In genomic region chr6:57190140-57190539, GRCh38 we compare ENCODE assay signal across 9 cellular contexts. TPM values are rescaled to one million over a fixed set of nuclear protein-coding genes. Genes with fewer than 3 reads are reported as not detected.
A peak's percentile ranks its signal among the peaks of the same experiment; 100 is the strongest.
DNase-seq lines count a peak whose midpoint lies in the region; ATAC-seq, FAIRE-seq and TF ChIP-seq lines count a peak whose summit lies in the region.
"Had no signal": no experiment of that assay in that cellular context is flagged by ENCODE, and none has a peak within 500 bp of the region (broad histone marks: within the 10 kb centered on the region; RNA-seq: fewer than 3 reads in every experiment).

No MANE protein-coding gene starts in this region.

- no peak overlapping the region for H3K4me3 Mint-ChIP-seq in CD4-positive, alpha-beta T cell

- no peaks in the 10 kb centered on the region for H3K9me1 ChIP-seq in K562 (ENCODE audit: control insufficient read depth, insufficient read depth, low read length)

- no peak for TF ChIP-seq EP300 in K562 (IDR thresholded peaks at IDR 0.05; ENCODE audit: low read length)

- no peaks in the 10 kb centered on the region for H3K9me3 Mint-ChIP-seq in CD4-positive, alpha-beta T cell
- H3K9me3 Mint-ChIP-seq: activated naive CD4-positive, alpha-beta T cell treated with anti-CD3 and anti-CD28 coated beads, Interleukin-2, amount 50 U/mL, for 72 hours had no signal

- no peak overlapping the region for H2AFZ ChIP-seq in K562 (ENCODE audit: low read depth, low read length)

- no peaks in the 10 kb centered on the region for H4K20me1 ChIP-seq in K562 (replicated peaks; ENCODE audit: control insufficient read depth, insufficient read depth, low read length)

- H3K27me3 ChIP-seq in CD4-positive, alpha-beta T cell (ENCODE audit: control insufficient read depth, insufficient read depth, low read length), result no peaks in the 10 kb centered on the region
- no peaks in the 10 kb centered on the region for H3K27me3 ChIP-seq in K562 (ENCODE audit: control insufficient read depth in 2 of 2, insufficient read depth in 2 of 2, low read length in 2 of 2)

- peaks cover 10% of the 10 kb centered on the region for H3K36me3 Mint-ChIP-seq in CD4-positive, alpha-beta T cell (ENCODE audit: low read depth)

- H3K27ac ChIP-seq in CD4-positive, alpha-beta T cell (ENCODE audit: low read depth, low read length), result no peak overlapping the region
- H3K27ac ChIP-seq in K562 (ENCODE audit: extremely low read depth, low read depth, low read length), result no peak overlapping the region

- no peaks in the 10 kb centered on the region for H3K9me3 ChIP-seq in CD4-positive, alpha-beta T cell (ENCODE audit: control insufficient read depth, low read length)
- no peaks in the 10 kb centered on the region for H3K9me3 ChIP-seq in K562 (replicated peaks; ENCODE audit: control insufficient read depth, insufficient read depth, low read depth, low read length)

- BruUV-seq in K562 (replicated peaks; lab: Mats Ljungman, UMichigan), result no TSS peak

- H3K4me2 ChIP-seq in K562 (ENCODE audit: insufficient read depth, low read length), result no peak overlapping the region

- H3K9ac ChIP-seq in K562 (ENCODE audit: insufficient read depth in 1 of 2, low read depth in 2 of 2, low read length in 2 of 2), result no peak overlapping the region

- peak; percentile 65 to 71 for TF ChIP-seq RAD21 in K562 (CRISPR knock-in tag; conservative IDR thresholded peaks at IDR 0.05 in 1 of 2, IDR thresholded peaks at IDR 0.05 in 1 of 2)

- H3K4me1 ChIP-seq in K562 (replicated peaks in 1 of 2; ENCODE audit: control insufficient read depth in 2 of 2, insufficient read depth in 2 of 2, low read length in 2 of 2), result no peaks in the 10 kb centered on the region

- POLR2A ChIA-PET in CD4-positive, alpha-beta T cell (lab: Charles Lee), result interaction anchor here (0.9 to 1.8 kb wide), 4 partner anchors 12 to 127 kb away, joined by 3 to 11 read pairs (median 3); partner anchors contain the start of genes BAG2 and PRIM2
- POLR2A ChIA-PET in K562 (lab: Yijun Ruan, JAX), result interaction anchor here (0.8 to 2.1 kb wide), 5 partner anchors 8 to 127 kb away, joined by 3 to 9 read pairs (median 4); partner anchors contain the start of genes BAG2, PRIM2 and RAB23

- peak; percentile 15 for FAIRE-seq in K562 (lab: Jason Lieb, UNC)

- no peak for DNase-seq in CD4-positive, alpha-beta T cell
- peak; percentile 91 for DNase-seq in LHCN-M2 (ENCODE audit: low read depth)
- DNase-seq in K562 (ENCODE audit: extremely low read depth in 1 of 4, low spot score in 3 of 4), result no peak
- peak; percentile 5 for DNase-seq in midbrain (lab: John Stamatoyannopoulos, UW)
- DNase-seq in HPDE6-E6E7 (ENCODE audit: extremely low spot score), result no peak
- DNase-seq in Ammon's horn (ENCODE audit: low spot score), result no peak
- no peak for DNase-seq in cerebellar nuclear complex (lab: John Stamatoyannopoulos, UW)

- no peaks in the 10 kb centered on the region for H3K27me3 Mint-ChIP-seq in CD4-positive, alpha-beta T cell

- TF ChIP-seq POLR2A in K562 (conservative IDR thresholded peaks at IDR 0.05), result no peak

- WGBS in K562 (ENCODE audit: insufficient coverage, low coverage, missing lambda C conversion rate), result 64% methylated on average over 2 of the region's 2 CpGs

- intact Hi-C loops in CD4-positive, alpha-beta T cell (cut with DNase I, micrococcal nuclease), result loop anchor here (1.0 to 5.0 kb wide), 2 partner anchors 126 to 127 kb away; partner anchors contain the start of gene PRIM2 (in 1 of the 2)
- intact Hi-C loops in K562 (cut with micrococcal nuclease), result loop anchor here (1.0 kb wide), 1 partner anchor 126 kb away; no protein-coding TSS in a partner anchor

- no peak for ATAC-seq in CD4-positive, alpha-beta T cell (ENCODE audit: poor library complexity)
- peak; percentile 67 for ATAC-seq in K562
- ATAC-seq in HG02852 (IDR thresholded peaks at IDR 0.05; ENCODE audit: unreplicated experiment), result no peak
- ATAC-seq: activated naive CD4-positive, alpha-beta T cell treated with anti-CD3 and anti-CD28 coated beads, Interleukin-2, amount 50 U/mL, for 72 hours had no signal

- no peak overlapping the region for H3K27ac Mint-ChIP-seq in CD4-positive, alpha-beta T cell
- H3K27ac Mint-ChIP-seq: activated naive CD4-positive, alpha-beta T cell treated with anti-CD3 and anti-CD28 coated beads, Interleukin-2, amount 50 U/mL, for 72 hours had no signal

- H3K79me2 ChIP-seq in K562 (ENCODE audit: control insufficient read depth, insufficient read depth, low read length), result peaks cover 5% of the 10 kb centered on the region; the same call in 1 of the 3 replicates

- peak; percentile 3 for TF ChIP-seq CTCF in CD4-positive, alpha-beta T cell (IDR thresholded peaks at IDR 0.05)
- peak in 2 of 3 experiments; percentile 20 to 60; a peak in 3 of 6 replicates for TF ChIP-seq CTCF in K562 (IDR thresholded peaks at IDR 0.05 in 2 of 3, conservative IDR thresholded peaks at IDR 0.05 in 1 of 3; ENCODE audit: insufficient read depth in 2 of 3, low read depth in 1 of 3, low read length in 3 of 3)

- H3K4me1 Mint-ChIP-seq in CD4-positive, alpha-beta T cell (ENCODE audit: low read depth), result peaks cover 5% of the 10 kb centered on the region

- CTCF ChIA-PET in CD4-positive, alpha-beta T cell (lab: Charles Lee), result interaction anchor here (0.8 to 1.2 kb wide), 3 partner anchors 14 to 135 kb away, joined by 3 to 4 read pairs (median 4); no protein-coding TSS in a partner anchor
- CTCF ChIA-PET in K562 (lab: Yijun Ruan, JAX; ENCODE audit: low intra/inter-chr PET ratio), result interaction anchor here (2.2 to 4.5 kb wide), 2 partner anchors 126 to 134 kb away, joined by 18 to 50 read pairs; partner anchors contain the start of gene PRIM2

- in situ Hi-C loops in K562 (cut with MboI), result no loop called here

- no peak overlapping the region for H3K4me3 ChIP-seq in K562

- peaks cover 78% of the 10 kb centered on the region for H3K36me3 ChIP-seq in K562 (ENCODE audit: control insufficient read depth, insufficient read depth, low read length)

TF ChIP-seq in K562, 482 proteins besides CTCF, POLR2A, EP300 and RAD21 (continues in another document):
- TF ChIP-seq RFX1 (IDR thresholded peaks at IDR 0.05) (no peak), LEF1 (IDR thresholded peaks at IDR 0.05) (no peak), MAX (CRISPR knock-in tag; IDR thresholded peaks at IDR 0.05) (no peak)

RNA-seq across cellular contexts. Expression of gene BAG2, which starts 18.0 kb away (rescaled TPM):
- total RNA-seq in CD4-positive, alpha-beta T cell, result 1 to 10 TPM; 5.4 to 5.6 TPM
- 16.3 and 19.6 TPM in 2 replicates for total RNA-seq in LHCN-M2 (2014; rRNA removed)
- polyA plus RNA-seq in LHCN-M2 (2012), result 5.2 TPM
- 4.4 and 16.7 TPM in 2 replicates for total RNA-seq in K562 (2011; cell fraction: chromatin; rRNA removed; ENCODE audit: low replicate concordance)
- total RNA-seq in K562 (2011; cell fraction: nucleolus; rRNA removed), result 3.8 and 5.3 TPM in 2 replicates
- total RNA-seq in K562 (2011; cell fraction: nucleoplasm; rRNA removed), result 10.3 and 19.5 TPM in 2 replicates
- 12.8 and 13.8 TPM in 2 replicates for total RNA-seq in K562 (2014; rRNA removed)
- 20.3 and 21.2 TPM in 2 replicates for total RNA-seq in K562 (2014; rRNA removed; fragmentation: Illumina TruSeq; extraction: Trizol)
- 17.6 and 19.7 TPM in 2 replicates for total RNA-seq in K562 (2015; rRNA removed; fragmentation: Illumina TruSeq; extraction: Trizol)
- total RNA-seq in K562 (2021), result 17.6 and 19.9 TPM in 2 replicates
- polyA plus RNA-seq in K562 (2011; rRNA removed), result 14.5 and 20.7 TPM in 2 replicates
- polyA plus RNA-seq in K562 (2011; cell fraction: cytosol; rRNA removed), result 5.9 and 7.0 TPM in 2 replicates
- polyA plus RNA-seq in K562 (2011; cell fraction: nucleus; rRNA removed), result 3.3 and 4.5 TPM in 2 replicates
- 8.9 and 12.9 TPM in 2 replicates for polyA plus RNA-seq in K562 (2012)
- 15.6 and 18.7 TPM in 2 replicates for polyA plus RNA-seq in K562 (2014; fragmentation: Illumina TruSeq; extraction: Trizol)
- polyA plus RNA-seq in K562 (2014; fragmentation: Nextera tagmentation; extraction: Ambion mirVana), result 10 to 100 TPM; 12.8 to 14.0 TPM
- 14.5 and 15.3 TPM in 2 replicates for polyA plus RNA-seq in K562 (2014; rRNA removed)
- 14.5 and 15.8 TPM in 2 replicates for polyA minus RNA-seq in K562 (2011; rRNA and poly(A)+ RNA removed)
- 5.5 and 6.9 TPM in 2 replicates for polyA minus RNA-seq in K562 (2011; cell fraction: cytosol; rRNA and poly(A)+ RNA removed)
- 8.5 and 12.8 TPM in 2 replicates for polyA minus RNA-seq in K562 (2011; cell fraction: nucleus; rRNA and poly(A)+ RNA removed)

RNA-seq across cellular contexts. Expression of gene RAB23, which starts 32.0 kb away (rescaled TPM):
- under 1 TPM; 0.45 to 0.49 TPM for total RNA-seq in CD4-positive, alpha-beta T cell
- total RNA-seq in LHCN-M2 (2014; rRNA removed), result 37.0 and 39.8 TPM in 2 replicates
- polyA plus RNA-seq in LHCN-M2 (2012), result 10.4 TPM
- total RNA-seq in K562 (2011; cell fraction: chromatin; rRNA removed; ENCODE audit: low replicate concordance), result 2.6 and 13.3 TPM in 2 replicates
- 2.2 and 3.0 TPM in 2 replicates for total RNA-seq in K562 (2011; cell fraction: nucleolus; rRNA removed)
- total RNA-seq in K562 (2011; cell fraction: nucleoplasm; rRNA removed), result 7.0 and 17.6 TPM in 2 replicates
- 6.0 and 7.1 TPM in 2 replicates for total RNA-seq in K562 (2014; rRNA removed)
- 15.0 and 16.9 TPM in 2 replicates for total RNA-seq in K562 (2014; rRNA removed; fragmentation: Illumina TruSeq; extraction: Trizol)
- total RNA-seq in K562 (2015; rRNA removed; fragmentation: Illumina TruSeq; extraction: Trizol), result 16.4 and 18.0 TPM in 2 replicates
- total RNA-seq in K562 (2021), result 9.4 and 10.0 TPM in 2 replicates
- polyA plus RNA-seq in K562 (2011; rRNA removed), result 9.6 and 14.1 TPM in 2 replicates
- polyA plus RNA-seq in K562 (2011; cell fraction: cytosol; rRNA removed), result 1.8 and 2.9 TPM in 2 replicates
- polyA plus RNA-seq in K562 (2011; cell fraction: nucleus; rRNA removed), result 5.1 and 7.7 TPM in 2 replicates
- 6.7 and 8.7 TPM in 2 replicates for polyA plus RNA-seq in K562 (2012)
- 10.7 and 14.3 TPM in 2 replicates for polyA plus RNA-seq in K562 (2014; fragmentation: Illumina TruSeq; extraction: Trizol)
- polyA plus RNA-seq in K562 (2014; fragmentation: Nextera tagmentation; extraction: Ambion mirVana), result 1 to 10 TPM; 3.4 to 3.6 TPM
- 8.4 and 10.0 TPM in 2 replicates for polyA plus RNA-seq in K562 (2014; rRNA removed)
- 13.2 and 14.3 TPM in 2 replicates for polyA minus RNA-seq in K562 (2011; rRNA and poly(A)+ RNA removed)
- polyA minus RNA-seq in K562 (2011; cell fraction: cytosol; rRNA and poly(A)+ RNA removed), result 3.1 and 3.7 TPM in 2 replicates
- 5.1 and 5.7 TPM in 2 replicates for polyA minus RNA-seq in K562 (2011; cell fraction: nucleus; rRNA and poly(A)+ RNA removed)

Comparison
In these comparisons a context has a peak if more than half of its experiments do, and no peak if none do; other contexts are left out.
1. DNase-seq: peak in LHCN-M2 (single experiment) and midbrain (single experiment); none in CD4-positive, alpha-beta T cell (0 of 10), K562 (0 of 4), HPDE6-E6E7 (single experiment), Ammon's horn (single experiment) and cerebellar nuclear complex (0 of 2).